ENCODE assay signal across 21 cellular contexts in genomic region chr5:137312060-137312459, GRCh38.
DNase-seq lines count a peak whose midpoint lies in the region; ATAC-seq, FAIRE-seq and TF ChIP-seq lines count a peak whose summit lies in the region.
"Had no signal": no experiment of that assay in that cellular context is flagged by ENCODE, and none has a peak within 500 bp of the region (broad histone marks: within the 10 kb centered on the region; RNA-seq: fewer than 3 reads in every experiment).

No MANE protein-coding gene starts in this region.

- TF ChIP-seq POLR2A in heart left ventricle (IDR thresholded peaks at IDR 0.05) (no peak), endothelial cell of umbilical vein (IDR thresholded peaks at IDR 0.05; ENCODE audit: low read depth, low read length) (no peak)

- H3K27me3 ChIP-seq in right atrium auricular region (no peaks in the 10 kb centered on the region), heart left ventricle (no peaks in the 10 kb centered on the region), endothelial cell of umbilical vein (ENCODE audit: control insufficient read depth in 2 of 2, insufficient read depth in 2 of 2, low read length in 2 of 2) (no peaks in the 10 kb centered on the region)
- H3K27me3 ChIP-seq: BLaER1 treated with 17β-estradiol and CSF1 and Interleukin-3, amounts not matched to agents 10 nM and 100 nM had no signal

- no peak overlapping the region for H2AFZ ChIP-seq in endothelial cell of umbilical vein (ENCODE audit: low read depth, low read length)

- H3K4me1 ChIP-seq in right atrium auricular region = peaks cover 0 to 49% of the 10 kb centered on the region in 2 donors
- peaks cover 0 to 33% (median 9%) of the 10 kb centered on the region in 12 donors for H3K4me1 ChIP-seq in heart left ventricle
- H3K4me1 ChIP-seq in endothelial cell of umbilical vein (ENCODE audit: control insufficient read depth, extremely low read depth, insufficient read depth, low read length) = peaks cover 19% of the 10 kb centered on the region
- H3K4me1 ChIP-seq: BLaER1 treated with 17β-estradiol and CSF1 and Interleukin-3, amounts not matched to agents 10 nM and 100 nM had no signal

- H3K36me3 Mint-ChIP-seq in activated T-helper 2 cell treated with anti-CD3 and anti-CD28 coated beads, Interferon-gamma antibody, Interleukin-2, Interleukin-4, amounts not matched to agents 10 μg/mL and 5 μg/mL and 100 μg/mL, durations not matched to agents 14 hours and 24 hours and 36 hours (ENCODE audit: low read depth) = no peaks in the 10 kb centered on the region
- H3K36me3 Mint-ChIP-seq: CD8-positive, alpha-beta memory T cell had no signal

- POLR2A ChIA-PET in endothelial cell of umbilical vein (lab: Charles Lee) = no interaction called here

- CTCF ChIA-PET in endothelial cell of umbilical vein (lab: Charles Lee) = interaction anchor here (0.6 to 1.7 kb wide), 4 partner anchors 8 to 966 kb away, joined by 3 to 14 read pairs (median 3); no protein-coding TSS in a partner anchor

- dilution Hi-C loops in endothelial cell of umbilical vein (cut with MboI; ENCODE audit: extremely low pct_ligation_motif_present, low sequenced_read_pairs) = no loop called here

- no peaks in the 10 kb centered on the region for H3K36me3 ChIP-seq in right atrium auricular region
- no peaks in the 10 kb centered on the region for H3K36me3 ChIP-seq in heart left ventricle
- H3K36me3 ChIP-seq in endothelial cell of umbilical vein (ENCODE audit: control insufficient read depth in 2 of 2, extremely low read depth in 1 of 2, insufficient read depth in 2 of 2, low read length in 2 of 2) = no peaks in the 10 kb centered on the region
- H3K36me3 ChIP-seq: BLaER1 treated with 17β-estradiol and CSF1 and Interleukin-3, amounts not matched to agents 10 nM and 100 nM had no signal

- H3K79me2 ChIP-seq in endothelial cell of umbilical vein (ENCODE audit: control insufficient read depth, insufficient read depth, low read length) = peaks cover 36% of the 10 kb centered on the region

- DNase-seq in right atrium auricular region (ENCODE audit: low spot score) (peak; percentile 26), heart left ventricle (no peak), NCI-H82 treated with DMSO at 0.1 percent for 48 hours (lab: John Stamatoyannopoulos, UW; ENCODE audit: unreplicated experiment) (peak; percentile 6), endothelial cell of umbilical vein (ENCODE audit: low read depth, low spot score) (no peak), globus pallidus (ENCODE audit: low spot score) (no peak), NCI-H2081 (lab: John Stamatoyannopoulos, UW) (no peak)
- no peak for DNase-seq in activated T-helper 2 cell treated with anti-CD3 and anti-CD28 coated beads, Interferon-gamma antibody, Interleukin-2, Interleukin-4, amounts not matched to agents 10 μg/mL and 5 μg/mL and 100 μg/mL, durations not matched to agents 14 hours and 24 hours and 36 hours (ENCODE audit: low spot score)
- DNase-seq: CD8-positive, alpha-beta memory T cell; DMS53; GOT3; NCI-H1092 treated with DMSO at 0.1 percent for 48 hours; NCI-H146; NCI-H2029 treated with DMSO at 0.1 percent for 48 hours; NCI-H510A had no signal

- H3K27ac ChIP-seq in right atrium auricular region (no peak overlapping the region), heart left ventricle (no peak overlapping the region), endothelial cell of umbilical vein (ENCODE audit: insufficient read depth, low read depth, low read length) (peak overlapping the region; percentile 12)
- H3K27ac ChIP-seq: BLaER1 treated with 17β-estradiol and CSF1 and Interleukin-3, amounts not matched to agents 10 nM and 100 nM; SK-N-MC had no signal

- no peak overlapping the region for H3K9ac ChIP-seq in endothelial cell of umbilical vein (replicated peaks; ENCODE audit: extremely low read depth, insufficient read depth, low read length)
- H3K9ac ChIP-seq: BLaER1 treated with 17β-estradiol and CSF1 and Interleukin-3, amounts not matched to agents 10 nM and 100 nM had no signal

- H4K20me1 ChIP-seq in endothelial cell of umbilical vein (replicated peaks; ENCODE audit: control insufficient read depth, extremely low read depth, insufficient read depth, low read length) = no peaks in the 10 kb centered on the region
- H4K20me1 ChIP-seq: BLaER1 treated with 17β-estradiol and CSF1 and Interleukin-3, amounts not matched to agents 10 nM and 100 nM had no signal

- no peaks in the 10 kb centered on the region for H3K9me3 Mint-ChIP-seq in activated T-helper 2 cell treated with anti-CD3 and anti-CD28 coated beads, Interferon-gamma antibody, Interleukin-2, Interleukin-4, amounts not matched to agents 10 μg/mL and 5 μg/mL and 100 μg/mL, durations not matched to agents 14 hours and 24 hours and 36 hours

- H3K9me1 ChIP-seq in endothelial cell of umbilical vein (replicated peaks; ENCODE audit: control insufficient read depth, extremely low read depth, insufficient read depth, low read length) = no peaks in the 10 kb centered on the region

- intact Hi-C loops in heart left ventricle (cut with DNase I) = loop anchor here in 3 of 10 donors (10.0 kb wide), 2 partner anchors 293 to 507 kb away; no protein-coding TSS in a partner anchor
- intact Hi-C loops in endothelial cell of umbilical vein (cut with micrococcal nuclease) = no loop called here
- intact Hi-C loops in activated T-helper 2 cell treated with anti-CD3 and anti-CD28 coated beads, Interferon-gamma antibody, Interleukin-2, Interleukin-4, amounts not matched to agents 10 μg/mL and 5 μg/mL and 100 μg/mL, durations not matched to agents 14 hours and 24 hours and 36 hours (cut with micrococcal nuclease) = no loop called here

- TF ChIP-seq CTCF in right atrium auricular region (IDR thresholded peaks at IDR 0.05) (no peak), heart left ventricle (IDR thresholded peaks at IDR 0.05) (no peak), endothelial cell of umbilical vein (IDR thresholded peaks at IDR 0.05; ENCODE audit: extremely low read depth in 1 of 2, insufficient read depth in 1 of 2, low read depth in 1 of 2, low read length in 2 of 2) (no peak)

- no TSS peak for BruUV-seq in endothelial cell of umbilical vein (replicated peaks; lab: Mats Ljungman, UMichigan)

- FAIRE-seq in endothelial cell of umbilical vein (lab: Jason Lieb, UNC) = no peak
- FAIRE-seq: A204.1, GM12892, GM18507, RCC 7860 had no signal

- H3K4me3 Mint-ChIP-seq in activated T-helper 2 cell treated with anti-CD3 and anti-CD28 coated beads, Interferon-gamma antibody, Interleukin-2, Interleukin-4, amounts not matched to agents 10 μg/mL and 5 μg/mL and 100 μg/mL, durations not matched to agents 14 hours and 24 hours and 36 hours (ENCODE audit: low read depth) = no peak overlapping the region
- H3K4me3 Mint-ChIP-seq: CD8-positive, alpha-beta memory T cell had no signal

- H3K4me1 Mint-ChIP-seq in activated T-helper 2 cell treated with anti-CD3 and anti-CD28 coated beads, Interferon-gamma antibody, Interleukin-2, Interleukin-4, amounts not matched to agents 10 μg/mL and 5 μg/mL and 100 μg/mL, durations not matched to agents 14 hours and 24 hours and 36 hours (ENCODE audit: low read depth) = no peaks in the 10 kb centered on the region
- H3K4me1 Mint-ChIP-seq: CD8-positive, alpha-beta memory T cell had no signal

- H3K4me3 ChIP-seq in right atrium auricular region (no peak overlapping the region), heart left ventricle (no peak overlapping the region), endothelial cell of umbilical vein (replicated peaks in 1 of 3; ENCODE audit: insufficient read depth in 1 of 3, low read depth in 1 of 3, low read length in 3 of 3) (no peak overlapping the region)
- H3K4me3 ChIP-seq: BLaER1 treated with 17β-estradiol and CSF1 and Interleukin-3, amounts not matched to agents 10 nM and 100 nM; SK-N-MC had no signal

- H3K27ac Mint-ChIP-seq in activated T-helper 2 cell treated with anti-CD3 and anti-CD28 coated beads, Interferon-gamma antibody, Interleukin-2, Interleukin-4, amounts not matched to agents 10 μg/mL and 5 μg/mL and 100 μg/mL, durations not matched to agents 14 hours and 24 hours and 36 hours = no peak overlapping the region
- H3K27ac Mint-ChIP-seq: CD8-positive, alpha-beta memory T cell had no signal

- ATAC-seq in heart left ventricle = no peak
- ATAC-seq: Right ventricle myocardium inferior had no signal

- peaks cover 4% of the 10 kb centered on the region for H3K27me3 Mint-ChIP-seq in activated T-helper 2 cell treated with anti-CD3 and anti-CD28 coated beads, Interferon-gamma antibody, Interleukin-2, Interleukin-4, amounts not matched to agents 10 μg/mL and 5 μg/mL and 100 μg/mL, durations not matched to agents 14 hours and 24 hours and 36 hours (ENCODE audit: low read depth)

- H3K4me2 ChIP-seq in endothelial cell of umbilical vein (ENCODE audit: insufficient read depth, low read length) = no peak overlapping the region
- H3K4me2 ChIP-seq: BLaER1 treated with 17β-estradiol and CSF1 and Interleukin-3, amounts not matched to agents 10 nM and 100 nM had no signal

- WGBS in heart left ventricle, 4 donors = 81 to 92% (median 87%) methylated on average over 2 of the region's 2 CpGs

- H3K9me3 ChIP-seq in right atrium auricular region (no peaks in the 10 kb centered on the region), heart left ventricle (no peaks in the 10 kb centered on the region), endothelial cell of umbilical vein (replicated peaks; ENCODE audit: control insufficient read depth, insufficient read depth, low read length) (no peaks in the 10 kb centered on the region)
- H3K9me3 ChIP-seq: BLaER1 treated with 17β-estradiol and CSF1 and Interleukin-3, amounts not matched to agents 10 nM and 100 nM had no signal

TF ChIP-seq in endothelial cell of umbilical vein, 7 proteins besides CTCF, POLR2A, EP300 and RAD21:
- TF ChIP-seq POLR2AphosphoS5 (IDR thresholded peaks at IDR 0.05; ENCODE audit: insufficient read depth, low read depth, low read length) (no peak), EZH2 (IDR thresholded peaks at IDR 0.05; ENCODE audit: borderline replicate concordance, low read depth, low read length, severe bottlenecking) (no peak), FOS (IDR thresholded peaks at IDR 0.05; ENCODE audit: borderline replicate concordance, insufficient read depth, low read length) (no peak), MAX (IDR thresholded peaks at IDR 0.05; ENCODE audit: insufficient read depth, insufficient read length) (no peak), JUN (IDR thresholded peaks at IDR 0.05; ENCODE audit: borderline replicate concordance, insufficient read depth, insufficient read length, low read depth) (no peak), MYC (IDR thresholded peaks at IDR 0.05; ENCODE audit: low read depth, low read length) (no peak), GATA2 (IDR thresholded peaks at IDR 0.05; ENCODE audit: insufficient read depth, insufficient read length, low read depth, low read length) (no peak)
TF ChIP-seq in endothelial cell of umbilical vein: peak in this region for 0.

Comparison
In these comparisons a context has a peak if more than half of its experiments do, and no peak if none do; other contexts are left out.
1. DNase-seq: peak in right atrium auricular region (single experiment) and NCI-H82 treated with DMSO at 0.1 percent for 48 hours (single experiment); none in heart left ventricle (0 of 5), endothelial cell of umbilical vein (single experiment), globus pallidus (single experiment), NCI-H2081 (0 of 2) and activated T-helper 2 cell treated with anti-CD3 and anti-CD28 coated beads, Interferon-gamma antibody, Interleukin-2, Interleukin-4, amounts not matched to agents 10 μg/mL and 5 μg/mL and 100 μg/mL, durations not matched to agents 14 hours and 24 hours and 36 hours (single experiment).